13 cellular contexts compared by ENCODE assay signal in genomic region chr2:130169163-130169562, GRCh38. TPM values are rescaled to one million over a fixed set of nuclear protein-coding genes. Genes with fewer than 3 reads are reported as not detected.
DNase-seq lines count a peak whose midpoint lies in the region; ATAC-seq and TF ChIP-seq lines count a peak whose summit lies in the region.
"Not testable (repeated sequence)": the region's sequence is repeated elsewhere in the genome, so short reads cannot be mapped to it uniquely, and the experiment has no call there.
"Had no signal": no experiment of that assay in that cellular context is flagged by ENCODE, and none has a peak within 500 bp of the region (broad histone marks: within the 10 kb centered on the region; RNA-seq: fewer than 3 reads in every experiment).

No MANE protein-coding gene starts in this region.

- H3K27ac Mint-ChIP-seq in activated CD4-positive, alpha-beta T cell treated with anti-CD3 and anti-CD28 coated beads for 36 hours = peak overlapping the region; percentile 51
- peak overlapping the region; percentile 72 for H3K27ac Mint-ChIP-seq in activated CD8-positive, alpha-beta memory T cell treated with anti-CD3 and anti-CD28 coated beads, Interleukin-2, amount 10 ng/mL, durations not matched to agents 7 days and 5 days
- peak overlapping the region in 1 of 2 donors; percentile 53 for H3K27ac Mint-ChIP-seq in activated naive CD4-positive, alpha-beta T cell treated with anti-CD3 and anti-CD28 coated beads, Interleukin-2, amount 50 U/mL, for 72 hours

- H3K9me3 Mint-ChIP-seq in activated CD4-positive, alpha-beta T cell treated with anti-CD3 and anti-CD28 coated beads for 36 hours (ENCODE audit: low read depth); activated CD8-positive, alpha-beta memory T cell treated with anti-CD3 and anti-CD28 coated beads, Interleukin-2, amount 10 ng/mL, durations not matched to agents 7 days and 5 days (ENCODE audit: low read depth); activated naive CD4-positive, alpha-beta T cell treated with anti-CD3 and anti-CD28 coated beads, Interleukin-2, amount 50 U/mL, for 72 hours: not testable (repeated sequence)

- POLR2A ChIA-PET in activated CD4-positive, alpha-beta T cell treated with anti-CD3 and anti-CD28 coated beads for 36 hours (lab: Charles Lee) = not testable (repeated sequence)

- intact Hi-C loops in activated CD4-positive, alpha-beta T cell treated with anti-CD3 and anti-CD28 coated beads for 36 hours (cut with DNase I, micrococcal nuclease); left colon (cut with DNase I, micrococcal nuclease): not testable (repeated sequence)

- H3K27me3 Mint-ChIP-seq in activated CD4-positive, alpha-beta T cell treated with anti-CD3 and anti-CD28 coated beads for 36 hours; activated CD8-positive, alpha-beta memory T cell treated with anti-CD3 and anti-CD28 coated beads, Interleukin-2, amount 10 ng/mL, durations not matched to agents 7 days and 5 days: not testable (repeated sequence)

- not testable (repeated sequence) for H3K4me1 Mint-ChIP-seq in activated CD4-positive, alpha-beta T cell treated with anti-CD3 and anti-CD28 coated beads for 36 hours
- H3K4me1 Mint-ChIP-seq in activated CD8-positive, alpha-beta memory T cell treated with anti-CD3 and anti-CD28 coated beads, Interleukin-2, amount 10 ng/mL, durations not matched to agents 7 days and 5 days = peaks cover 36% of the 10 kb centered on the region

- ATAC-seq in activated CD4-positive, alpha-beta T cell treated with anti-CD3 and anti-CD28 coated beads for 36 hours = peak; percentile 97
- peak; percentile 95 for ATAC-seq in activated CD8-positive, alpha-beta memory T cell treated with anti-CD3 and anti-CD28 coated beads, Interleukin-2, amount 10 ng/mL, durations not matched to agents 7 days and 5 days
- peak; percentile 76 to 97 for ATAC-seq in activated naive CD4-positive, alpha-beta T cell treated with anti-CD3 and anti-CD28 coated beads, Interleukin-2, amount 50 U/mL, for 72 hours
- peak; percentile 31 for ATAC-seq in left colon
- peak; percentile 86 for ATAC-seq in stimulated activated naive CD8-positive, alpha-beta T cell treated with anti-CD3 and anti-CD28 coated beads, Interleukin-15, Interleukin-2, amounts not matched to agents 100 U/mL and 50 U/mL, for 24 hours

- H3K4me3 Mint-ChIP-seq in activated CD4-positive, alpha-beta T cell treated with anti-CD3 and anti-CD28 coated beads for 36 hours = not testable (repeated sequence)
- peak overlapping the region; percentile 30 for H3K4me3 Mint-ChIP-seq in activated CD8-positive, alpha-beta memory T cell treated with anti-CD3 and anti-CD28 coated beads, Interleukin-2, amount 10 ng/mL, durations not matched to agents 7 days and 5 days

- H3K36me3 Mint-ChIP-seq in activated CD4-positive, alpha-beta T cell treated with anti-CD3 and anti-CD28 coated beads for 36 hours (ENCODE audit: low read depth) = peaks cover 52% of the 10 kb centered on the region
- H3K36me3 Mint-ChIP-seq in activated CD8-positive, alpha-beta memory T cell treated with anti-CD3 and anti-CD28 coated beads, Interleukin-2, amount 10 ng/mL, durations not matched to agents 7 days and 5 days = peaks cover 47% of the 10 kb centered on the region
- peaks cover 18 to 27% of the 10 kb centered on the region in 2 donors for H3K36me3 Mint-ChIP-seq in activated naive CD4-positive, alpha-beta T cell treated with anti-CD3 and anti-CD28 coated beads, Interleukin-2, amount 50 U/mL, for 72 hours

- DNase-seq in HT1080 (ENCODE audit: low read depth) (peak; percentile 34), choroid plexus epithelial cell (ENCODE audit: low read depth) (peak; percentile 12)
- not testable (repeated sequence) for DNase-seq in activated CD4-positive, alpha-beta T cell treated with anti-CD3 and anti-CD28 coated beads for 36 hours; activated CD8-positive, alpha-beta memory T cell treated with anti-CD3 and anti-CD28 coated beads, Interleukin-2, amount 10 ng/mL, durations not matched to agents 7 days and 5 days; activated naive CD4-positive, alpha-beta T cell treated with anti-CD3 and anti-CD28 coated beads, Interleukin-2, amount 50 U/mL, for 72 hours (ENCODE audit: low spot score in 2 of 2); left colon; stimulated activated naive CD8-positive, alpha-beta T cell treated with anti-CD3 and anti-CD28 coated beads, Interleukin-15, Interleukin-2, amounts not matched to agents 100 U/mL and 50 U/mL, for 24 hours

- TF ChIP-seq CTCF in choroid plexus epithelial cell (conservative IDR thresholded peaks at IDR 0.05; ENCODE audit: low read depth, low read length) = not testable (repeated sequence)

- CTCF ChIA-PET in activated CD4-positive, alpha-beta T cell treated with anti-CD3 and anti-CD28 coated beads for 36 hours (lab: Charles Lee) = not testable (repeated sequence)
- CTCF ChIA-PET in activated CD8-positive, alpha-beta memory T cell treated with anti-CD3 and anti-CD28 coated beads, Interleukin-2, amount 10 ng/mL, durations not matched to agents 7 days and 5 days (lab: Charles Lee) = interaction anchor here (1.1 kb wide), 1 partner anchor 12 kb away, joined by 3 read pairs; the partner anchor contains the start of gene SMPD4

- not testable (repeated sequence) for H3K4me3 ChIP-seq in choroid plexus epithelial cell (ENCODE audit: low read depth, low read length)

RNA-seq across cellular contexts. Expression of gene SMPD4, which starts 12.2 kb away (rescaled TPM):
- 44.8 and 50.6 TPM in 2 replicates for total RNA-seq in HT1080 (2014; rRNA removed; shearing (Covaris generic))
- polyA plus RNA-seq in HT1080 (2015; cell fraction: cytosol; rRNA removed) = 54.3 and 58.5 TPM in 2 replicates
- 118 and 119 TPM in 2 replicates for polyA plus RNA-seq in HT1080 (2015; cell fraction: nucleus; rRNA removed)
- 10 to 100 TPM; 73.8 to 78.6 TPM for total RNA-seq in activated CD4-positive, alpha-beta T cell treated with anti-CD3 and anti-CD28 coated beads for 36 hours
- 10 to 100 TPM; 70.8 to 79.8 TPM for total RNA-seq in activated CD8-positive, alpha-beta memory T cell treated with anti-CD3 and anti-CD28 coated beads, Interleukin-2, amount 10 ng/mL, durations not matched to agents 7 days and 5 days
- 10 to 100 TPM; 80.4 to 91.7 TPM for total RNA-seq in activated naive CD4-positive, alpha-beta T cell treated with anti-CD3 and anti-CD28 coated beads, Interleukin-2, amount 50 U/mL, for 72 hours
- 10 to 100 TPM; 30.2 to 41.3 TPM for total RNA-seq in left colon

RNA-seq across cellular contexts. Expression of gene MZT2B, which starts 12.9 kb away (rescaled TPM):
- 245 and 400 TPM in 2 replicates for total RNA-seq in HT1080 (2014; rRNA removed; shearing (Covaris generic))
- polyA plus RNA-seq in HT1080 (2015; cell fraction: cytosol; rRNA removed) = 130 and 170 TPM in 2 replicates
- 27.4 and 40.8 TPM in 2 replicates for polyA plus RNA-seq in HT1080 (2015; cell fraction: nucleus; rRNA removed)
- 100 to 1,000 TPM; 281 to 343 TPM for total RNA-seq in activated CD4-positive, alpha-beta T cell treated with anti-CD3 and anti-CD28 coated beads for 36 hours
- total RNA-seq in activated CD8-positive, alpha-beta memory T cell treated with anti-CD3 and anti-CD28 coated beads, Interleukin-2, amount 10 ng/mL, durations not matched to agents 7 days and 5 days = 100 to 1,000 TPM; 399 to 472 TPM
- total RNA-seq in activated naive CD4-positive, alpha-beta T cell treated with anti-CD3 and anti-CD28 coated beads, Interleukin-2, amount 50 U/mL, for 72 hours = 100 to 1,000 TPM; 392 to 450 TPM
- total RNA-seq in left colon = 100 to 1,000 TPM; 214 to 244 TPM

RNA-seq across cellular contexts. Expression of gene CCDC74B, which starts 24.3 kb away (rescaled TPM):
- total RNA-seq in HT1080 (2014; rRNA removed; shearing (Covaris generic)) = 0.85 and 1.2 TPM in 2 replicates
- polyA plus RNA-seq in HT1080 (2015; cell fraction: cytosol; rRNA removed) = 2.8 and 3.0 TPM in 2 replicates
- polyA plus RNA-seq in HT1080 (2015; cell fraction: nucleus; rRNA removed) = 5.0 and 8.2 TPM in 2 replicates
- total RNA-seq in activated CD4-positive, alpha-beta T cell treated with anti-CD3 and anti-CD28 coated beads for 36 hours = 1 to 10 TPM; 2.5 to 3.2 TPM
- under 1 TPM; 0.23 to 0.47 TPM for total RNA-seq in activated CD8-positive, alpha-beta memory T cell treated with anti-CD3 and anti-CD28 coated beads, Interleukin-2, amount 10 ng/mL, durations not matched to agents 7 days and 5 days
- total RNA-seq in activated naive CD4-positive, alpha-beta T cell treated with anti-CD3 and anti-CD28 coated beads, Interleukin-2, amount 50 U/mL, for 72 hours = 1 to 10 TPM; 1.7 to 2.8 TPM
- total RNA-seq in left colon = under 1 TPM; 0.49 to 0.73 TPM
- total RNA-seq: CD4-positive, CD25-positive, alpha-beta regulatory T cell had no signal
- polyA plus RNA-seq: CD4-positive, CD25-positive, alpha-beta regulatory T cell had no signal

RNA-seq across cellular contexts. Expression of gene TUBA3E, which starts 29.1 kb away (rescaled TPM):
- 11.1 and 14.6 TPM in 2 replicates for total RNA-seq in HT1080 (2014; rRNA removed; shearing (Covaris generic))
- 7.7 and 11.1 TPM in 2 replicates for polyA plus RNA-seq in HT1080 (2015; cell fraction: cytosol; rRNA removed)
- 4.9 and 8.0 TPM in 2 replicates for polyA plus RNA-seq in HT1080 (2015; cell fraction: nucleus; rRNA removed)
- not detected for total RNA-seq in activated CD4-positive, alpha-beta T cell treated with anti-CD3 and anti-CD28 coated beads for 36 hours
- not detected for total RNA-seq in activated CD8-positive, alpha-beta memory T cell treated with anti-CD3 and anti-CD28 coated beads, Interleukin-2, amount 10 ng/mL, durations not matched to agents 7 days and 5 days
- total RNA-seq in activated naive CD4-positive, alpha-beta T cell treated with anti-CD3 and anti-CD28 coated beads, Interleukin-2, amount 50 U/mL, for 72 hours = not detected
- not detected for total RNA-seq in left colon
- total RNA-seq: CD4-positive, CD25-positive, alpha-beta regulatory T cell; G401; GM23248; H7; NCI-H460 had no signal
- polyA plus RNA-seq: AG04450; CD4-positive, CD25-positive, alpha-beta regulatory T cell; GM23248 had no signal

RNA-seq across cellular contexts. Expression of gene POTEF, which starts 40.1 kb away (rescaled TPM):
- 5.3 and 7.7 TPM in 2 replicates for total RNA-seq in HT1080 (2014; rRNA removed; shearing (Covaris generic))
- 0.70 and 1.1 TPM in 2 replicates for polyA plus RNA-seq in HT1080 (2015; cell fraction: cytosol; rRNA removed)
- polyA plus RNA-seq in HT1080 (2015; cell fraction: nucleus; rRNA removed) = 4.2 and 6.6 TPM in 2 replicates
- total RNA-seq in activated CD4-positive, alpha-beta T cell treated with anti-CD3 and anti-CD28 coated beads for 36 hours = not detected
- total RNA-seq in activated CD8-positive, alpha-beta memory T cell treated with anti-CD3 and anti-CD28 coated beads, Interleukin-2, amount 10 ng/mL, durations not matched to agents 7 days and 5 days = not detected
- total RNA-seq in activated naive CD4-positive, alpha-beta T cell treated with anti-CD3 and anti-CD28 coated beads, Interleukin-2, amount 50 U/mL, for 72 hours = not detected
- total RNA-seq in left colon = not detected
- total RNA-seq: CD4-positive, CD25-positive, alpha-beta regulatory T cell; GM23248; NCI-H460 had no signal
- polyA plus RNA-seq: AG04450; CD4-positive, CD25-positive, alpha-beta regulatory T cell; GM23248 had no signal

Comparison
In these comparisons a context has a peak if more than half of its experiments do, and no peak if none do; other contexts are left out.
1. ATAC-seq: peak in every context shown above with its lines; median percentile 97 in activated CD4-positive, alpha-beta T cell treated with anti-CD3 and anti-CD28 coated beads for 36 hours; 95 in activated CD8-positive, alpha-beta memory T cell treated with anti-CD3 and anti-CD28 coated beads, Interleukin-2, amount 10 ng/mL, durations not matched to agents 7 days and 5 days; 86 in activated naive CD4-positive, alpha-beta T cell treated with anti-CD3 and anti-CD28 coated beads, Interleukin-2, amount 50 U/mL, for 72 hours; 86 in stimulated activated naive CD8-positive, alpha-beta T cell treated with anti-CD3 and anti-CD28 coated beads, Interleukin-15, Interleukin-2, amounts not matched to agents 100 U/mL and 50 U/mL, for 24 hours; 31 in left colon.